Comparison of ENCODE assay signal across 8 cellular contexts in genomic region chr7:149195180-149196150, GRCh38. TPM values are rescaled to one million over a fixed set of nuclear protein-coding genes. Genes with fewer than 3 reads are reported as not detected.
DNase-seq lines count a peak whose midpoint lies in the region; FAIRE-seq and TF ChIP-seq lines count a peak whose summit lies in the region.

ZNF282 (plus strand) TSS chr7:149195546; CDS start chr7:149195590, 44 bp downstream.

- H3K9me1 ChIP-seq in endothelial cell of umbilical vein (replicated peaks; ENCODE audit: control insufficient read depth, extremely low read depth, insufficient read depth, low read length): no peaks in the 10 kb centered on the region

- peaks cover 34% of the 10 kb centered on the region for H3K79me2 ChIP-seq in endothelial cell of umbilical vein (ENCODE audit: control insufficient read depth, insufficient read depth, low read length)

- peaks cover 2% of the 10 kb centered on the region for H3K27me3 ChIP-seq in NT2/D1 (ENCODE audit: insufficient read depth, insufficient read length)
- H3K27me3 ChIP-seq in endothelial cell of umbilical vein (ENCODE audit: control insufficient read depth in 2 of 2, insufficient read depth in 2 of 2, low read length in 2 of 2): peaks cover 0 to 2% of the 10 kb centered on the region in 2 experiments

- peak; percentile 90 for TF ChIP-seq POLR2A in endothelial cell of umbilical vein (IDR thresholded peaks at IDR 0.05; ENCODE audit: low read depth, low read length)

- in situ Hi-C loops in Caki2 (cut with HindIII; ENCODE audit: low pct_unique_long_range_greater_than_20kb, low sequenced_read_pairs): no loop called here

- H3K9ac ChIP-seq in NT2/D1 (ENCODE audit: insufficient read length, low read depth) (peak within 1 kb of the TSS; percentile 92), endothelial cell of umbilical vein (replicated peaks; ENCODE audit: extremely low read depth, insufficient read depth, low read length) (peak within 1 kb of the TSS; percentile 84)

- TF ChIP-seq CTCF in GM20000 (IDR thresholded peaks at IDR 0.05; ENCODE audit: extremely low read depth, missing control alignments) (peak; percentile 56), endothelial cell of umbilical vein (IDR thresholded peaks at IDR 0.05; ENCODE audit: extremely low read depth in 1 of 2, insufficient read depth in 1 of 2, low read depth in 1 of 2, low read length in 2 of 2) (peak; percentile 75 to 79)

- no peaks in the 10 kb centered on the region for H4K20me1 ChIP-seq in endothelial cell of umbilical vein (replicated peaks; ENCODE audit: control insufficient read depth, extremely low read depth, insufficient read depth, low read length)

- CTCF ChIA-PET in endothelial cell of umbilical vein (lab: Charles Lee): interaction anchor here (0.7 to 2.3 kb wide), 21 partner anchors 7 to 429 kb away, joined by 3 to 21 read pairs (median 5); partner anchors contain the start of genes ZNF398 and ZNF783

- POLR2A ChIA-PET in endothelial cell of umbilical vein (lab: Charles Lee): interaction anchor here (1.0 kb wide), 1 partner anchor 130 kb away, joined by 3 read pairs; no protein-coding TSS in a partner anchor

- H3K4me1 ChIP-seq in NT2/D1 (ENCODE audit: insufficient read depth, insufficient read length) (peaks cover 4% of the 10 kb centered on the region), endothelial cell of umbilical vein (ENCODE audit: control insufficient read depth, extremely low read depth, insufficient read depth, low read length) (peaks cover 25% of the 10 kb centered on the region)

- H3K36me3 ChIP-seq in NT2/D1 (ENCODE audit: insufficient read depth, insufficient read length, low read length) (peaks cover 35% of the 10 kb centered on the region), endothelial cell of umbilical vein (ENCODE audit: control insufficient read depth in 2 of 2, extremely low read depth in 1 of 2, insufficient read depth in 2 of 2, low read length in 2 of 2) (peaks cover 4 to 13% of the 10 kb centered on the region in 2 experiments)

- BruUV-seq in endothelial cell of umbilical vein (replicated peaks; lab: Mats Ljungman, UMichigan): no TSS peak

- intact Hi-C loops in endothelial cell of umbilical vein (cut with micrococcal nuclease): loop anchor here (1.0 to 10.0 kb wide), 7 partner anchors 44 to 429 kb away; partner anchors contain the start of genes PDIA4, ZNF212, ZNF398 and ZNF425

- H3K9me3 ChIP-seq in NT2/D1 (ENCODE audit: insufficient read depth, low read length) (no peaks in the 10 kb centered on the region), endothelial cell of umbilical vein (replicated peaks; ENCODE audit: control insufficient read depth, insufficient read depth, low read length) (no peaks in the 10 kb centered on the region)

- peak within 1 kb of the TSS; percentile 61 for H3K27ac ChIP-seq in endothelial cell of umbilical vein (ENCODE audit: insufficient read depth, low read depth, low read length)

- peak within 1 kb of the TSS; percentile 79 for H3K4me2 ChIP-seq in endothelial cell of umbilical vein (ENCODE audit: insufficient read depth, low read length)

- peak within 1 kb of the TSS; percentile 90 for H2AFZ ChIP-seq in endothelial cell of umbilical vein (ENCODE audit: low read depth, low read length)

- peak; percentile 92 for DNase-seq in Caki2 (ENCODE audit: low read depth)
- DNase-seq in GM20000 (ENCODE audit: low spot score): peak; percentile 96
- peak; percentile 98 for DNase-seq in HT-29 (ENCODE audit: low spot score)
- DNase-seq in NT2/D1 (ENCODE audit: low read depth, low spot score): peak; percentile 84
- DNase-seq in activated CD8-positive, alpha-beta memory T cell treated with anti-CD3 and anti-CD28 coated beads, Interleukin-2, amount 50 U/mL, for 4 hours: peak; percentile 68
- DNase-seq in endothelial cell of umbilical vein (ENCODE audit: low read depth, low spot score): peak; percentile 91
- peak; percentile 73 for DNase-seq in middle frontal gyrus (ENCODE audit: extremely low spot score, low spot score)
- peak; percentile 73 to 74 for DNase-seq in stimulated activated CD8-positive, alpha-beta memory T cell treated with anti-CD3 and anti-CD28 coated beads, Interleukin-2, amount 100 ng/mL, for 48 hours (ENCODE audit: low read depth in 2 of 2)

- H3K4me3 ChIP-seq in NT2/D1 (ENCODE audit: insufficient read length, low read depth) (peak within 1 kb of the TSS; percentile 84), endothelial cell of umbilical vein (replicated peaks in 1 of 3; ENCODE audit: insufficient read depth in 1 of 3, low read depth in 1 of 3, low read length in 3 of 3) (peak within 1 kb of the TSS; percentile 70 to 83 (median 78))

- FAIRE-seq in endothelial cell of umbilical vein (lab: Jason Lieb, UNC): peak; percentile 92

- dilution Hi-C loops in endothelial cell of umbilical vein (cut with MboI; ENCODE audit: extremely low pct_ligation_motif_present, low sequenced_read_pairs): no loop called here

TF ChIP-seq in endothelial cell of umbilical vein, 7 proteins besides CTCF, POLR2A, EP300 and RAD21:
- TF ChIP-seq POLR2AphosphoS5 (IDR thresholded peaks at IDR 0.05; ENCODE audit: insufficient read depth, low read depth, low read length): peak; percentile 60
- TF ChIP-seq MYC (IDR thresholded peaks at IDR 0.05; ENCODE audit: low read depth, low read length): no peak

RNA-seq across cellular contexts. Expression of gene ZNF282, which starts in this region (rescaled TPM):
- 18.1 and 20.2 TPM in 2 replicates for total RNA-seq in Caki2 (2014; rRNA removed; shearing (Covaris generic); ENCODE audit: low replicate concordance)
- 47.4 and 72.1 TPM in 2 replicates for total RNA-seq in HT-29 (2014; rRNA removed; shearing (Covaris generic))
- total RNA-seq in endothelial cell of umbilical vein: 34.4 and 36.0 TPM in 2 replicates
- polyA plus RNA-seq in endothelial cell of umbilical vein: 20.0 and 33.2 TPM in 2 replicates
- polyA plus RNA-seq in endothelial cell of umbilical vein (2011; cell fraction: cytosol; rRNA removed): 13.8 and 16.2 TPM in 2 replicates
- 21.3 and 51.7 TPM in 2 replicates for polyA plus RNA-seq in endothelial cell of umbilical vein (2011; cell fraction: nucleus; rRNA removed)
- 15.4 and 18.4 TPM in 2 replicates for polyA plus RNA-seq in endothelial cell of umbilical vein (2012)
- polyA minus RNA-seq in endothelial cell of umbilical vein: 19.4 and 24.3 TPM in 2 replicates
- 23.5 TPM for polyA minus RNA-seq in endothelial cell of umbilical vein (2011; cell fraction: cytosol; rRNA and poly(A)+ RNA removed)
- polyA minus RNA-seq in endothelial cell of umbilical vein (2011; cell fraction: nucleus; rRNA and poly(A)+ RNA removed): 30.1 and 34.7 TPM in 2 replicates

Comparison
In these comparisons a context has a peak if more than half of its experiments do, and no peak if none do; other contexts are left out.
1. Peak in every context shown above with its lines: DNase-seq, H3K4me3 ChIP-seq and H3K27ac ChIP-seq.